9 cellular contexts compared by ENCODE assay signal in genomic region chr1:221706862-221707582, GRCh38. TPM values are rescaled to one million over a fixed set of nuclear protein-coding genes. Genes with fewer than 3 reads are reported as not detected.
DNase-seq lines count a peak whose midpoint lies in the region; ATAC-seq, FAIRE-seq and TF ChIP-seq lines count a peak whose summit lies in the region.
"Had no signal": no experiment of that assay in that cellular context is flagged by ENCODE, and none has a peak within 500 bp of the region (broad histone marks: within the 10 kb centered on the region; RNA-seq: fewer than 3 reads in every experiment).

No MANE protein-coding gene starts in this region.

- no peaks in the 10 kb centered on the region for H4K20me1 ChIP-seq in BLaER1 treated with 17β-estradiol and CSF1 and Interleukin-3, amounts not matched to agents 10 nM and 100 nM
- H4K20me1 ChIP-seq in KMS-11 (ENCODE audit: insufficient read depth) = no peaks in the 10 kb centered on the region
- no peaks in the 10 kb centered on the region for H4K20me1 ChIP-seq in GM12878 (ENCODE audit: control insufficient read depth, insufficient read depth)

- TF ChIP-seq POLR2A in GM12878 (IDR thresholded peaks at IDR 0.05; ENCODE audit: low read depth, low read length) = no peak

- peak overlapping the region; percentile 61 to 88 (median 79) for H3K4me2 ChIP-seq in BLaER1 treated with 17β-estradiol and CSF1 and Interleukin-3, amounts not matched to agents 10 nM and 100 nM
- H3K4me2 ChIP-seq in KMS-11 (peak overlapping the region; percentile 23), GM12878 (ENCODE audit: control insufficient read depth, insufficient read depth) (no peak overlapping the region)

- peaks cover 45 to 98% (median 82%) of the 10 kb centered on the region in 10 experiments for H3K4me1 ChIP-seq in BLaER1 treated with 17β-estradiol and CSF1 and Interleukin-3, amounts not matched to agents 10 nM and 100 nM
- H3K4me1 ChIP-seq in KMS-11 (ENCODE audit: low read depth, poor library complexity, severe bottlenecking) (peaks cover 56% of the 10 kb centered on the region), GM12878 (ENCODE audit: control insufficient read depth, insufficient read depth, low read length) (peaks cover 38% of the 10 kb centered on the region), pancreas (peaks cover 27 to 36% (median 34%) of the 10 kb centered on the region in 3 donors)

- TF ChIP-seq EP300 in GM12878 (IDR thresholded peaks at IDR 0.05; ENCODE audit: borderline replicate concordance in 1 of 2, control insufficient read depth in 1 of 2, low read depth in 2 of 2, low read length in 2 of 2) = no peak

- H3K27me3 ChIP-seq in BLaER1 treated with 17β-estradiol and CSF1 and Interleukin-3, amounts not matched to agents 10 nM and 100 nM = no peaks in the 10 kb centered on the region
- H3K27me3 ChIP-seq in KMS-11 (ENCODE audit: insufficient read depth, low read depth) = no peaks in the 10 kb centered on the region
- no peaks in the 10 kb centered on the region for H3K27me3 ChIP-seq in GM12878 (replicated peaks in 1 of 2; ENCODE audit: control insufficient read depth in 2 of 2, insufficient read depth in 2 of 2, low read length in 1 of 2)
- no peaks in the 10 kb centered on the region for H3K27me3 ChIP-seq in pancreas

- peaks cover 23 to 49% (median 40%) of the 10 kb centered on the region in 11 experiments for H3K36me3 ChIP-seq in BLaER1 treated with 17β-estradiol and CSF1 and Interleukin-3, amounts not matched to agents 10 nM and 100 nM
- H3K36me3 ChIP-seq in KMS-11 (ENCODE audit: insufficient read depth) (no peaks in the 10 kb centered on the region), GM12878 (ENCODE audit: control insufficient read depth in 2 of 2, insufficient read depth in 2 of 2, low read length in 1 of 2) (peaks cover 16 to 34% of the 10 kb centered on the region in 2 experiments), pancreas (peaks cover 0 to 22% (median 0%) of the 10 kb centered on the region in 3 donors)

- 0 out of 20 replicates have a peak overlapping the region, but pooled peaks of 1 of the 10 experiments have one; percentile 8 for H3K4me3 ChIP-seq in BLaER1 treated with 17β-estradiol and CSF1 and Interleukin-3, amounts not matched to agents 10 nM and 100 nM
- peak overlapping the region; percentile 15 for H3K4me3 ChIP-seq in KMS-11 (IDR thresholded peaks at IDR 0.05; ENCODE audit: insufficient read depth, low read depth, low read length)
- H3K4me3 ChIP-seq in GM12878 = no peak overlapping the region
- H3K4me3 ChIP-seq in pancreas = no peak overlapping the region

- ATAC-seq in GM12878 = no peak
- no peak for ATAC-seq in pancreas
- no peak for ATAC-seq in HG03039 (IDR thresholded peaks at IDR 0.05; ENCODE audit: unreplicated experiment)

- TF ChIP-seq CTCF in KMS-11 (conservative IDR thresholded peaks at IDR 0.05; ENCODE audit: low read depth, low read length) (no peak), GM12878 (IDR thresholded peaks at IDR 0.05 in 2 of 3, conservative IDR thresholded peaks at IDR 0.05 in 1 of 3; ENCODE audit: control insufficient read depth in 2 of 3, extremely low read depth in 1 of 3, insufficient read depth in 1 of 3, low read depth in 3 of 3, low read length in 3 of 3) (no peak), pancreas (IDR thresholded peaks at IDR 0.05) (no peak)

- CTCF ChIA-PET in GM12878 (lab: Yijun Ruan, JAX) = interaction anchor here (0.8 to 3.2 kb wide), 16 partner anchors 9 to 661 kb away, joined by 3 to 24 read pairs (median 5); partner anchors contain the start of gene DUSP10

- H3K27ac ChIP-seq in BLaER1 treated with 17β-estradiol and CSF1 and Interleukin-3, amounts not matched to agents 10 nM and 100 nM = peak overlapping the region; percentile 75 to 96 (median 91)
- peak overlapping the region; percentile 92 for H3K27ac ChIP-seq in KMS-11
- peak overlapping the region; percentile 81; the same call in 1 of the 2 replicates for H3K27ac ChIP-seq in GM12878 (ENCODE audit: control insufficient read depth, insufficient read depth)
- peak overlapping the region in 1 of 4 donors; percentile 68 for H3K27ac ChIP-seq in pancreas

- WGBS in GM12878 (ENCODE audit: insufficient coverage, insufficient replicate concordance, low lambda C conversion rate, missing lambda C conversion rate) = 98% methylated on average over 8 of the region's 8 CpGs
- 86 to 94% methylated on average over 8 of the region's 8 CpGs for WGBS in pancreas, 2 donors

- no peak for TF ChIP-seq RAD21 in GM12878 (IDR thresholded peaks at IDR 0.05; ENCODE audit: insufficient read depth, low read depth, low read length)

- RAD21 ChIA-PET in GM12878 (lab: Charles Lee; ENCODE audit: unreplicated experiment) = interaction anchor here (0.6 to 10.7 kb wide), 20 partner anchors 9 to 464 kb away, joined by 3 to 235 read pairs (median 8); partner anchors contain the start of gene DUSP10

- peaks cover 0 to 17% (median 6%) of the 10 kb centered on the region in 11 experiments; a peak in 11 of 22 replicates for H3K9me3 ChIP-seq in BLaER1 treated with 17β-estradiol and CSF1 and Interleukin-3, amounts not matched to agents 10 nM and 100 nM (replicated peaks in 1 of 11)
- H3K9me3 ChIP-seq in GM12878 (replicated peaks; ENCODE audit: control insufficient read depth, insufficient read depth, low read length) (no peaks in the 10 kb centered on the region; the same call in 2 of the 3 replicates), pancreas (no peaks in the 10 kb centered on the region)

- 0 out of 2 replicates have a peak, but pooled peaks cover 4% of the 10 kb centered on the region for H3K79me2 ChIP-seq in KMS-11 (ENCODE audit: insufficient read depth, low read depth)
- H3K79me2 ChIP-seq in GM12878 (ENCODE audit: control insufficient read depth, insufficient read depth, low read length) = peaks cover 54% of the 10 kb centered on the region

- no TSS peak for BruUV-seq in GM12878 (replicated peaks; lab: Mats Ljungman, UMichigan)

- in situ Hi-C loops in GM12878 (cut with MboI) = no loop called here

- FAIRE-seq in GM12878 (lab: Jason Lieb, UNC) (no peak), pancreas (lab: Jason Lieb, UNC) (peak; percentile 41)

- SMC1A ChIA-PET in GM12878 (lab: Charles Lee; ENCODE audit: uncharacterized antibody, unreplicated experiment) = interaction anchor here (0.8 to 11.4 kb wide), 26 partner anchors 9 to 464 kb away, joined by 3 to 292 read pairs (median 13); partner anchors contain the start of gene DUSP10

- intact Hi-C loops in GM12878 (cut with micrococcal nuclease; ENCODE audit: unreplicated experiment) = loop anchor here (5.0 to 10.0 kb wide), 3 partner anchors 65 to 222 kb away; no protein-coding TSS in a partner anchor
- intact Hi-C loops in pancreas (cut with DNase I) = no loop called here

- DNase-seq in GM12878 (ENCODE audit: low read depth, low spot score) (no peak), pancreas (no peak), LoVo (ENCODE audit: low spot score) (no peak), kidney glomerular epithelial cell (lab: John Stamatoyannopoulos, UW) (no peak), mucosa of gallbladder (ENCODE audit: low spot score) (no peak)
- DNase-seq: NCI-H1048 had no signal

- peak overlapping the region; percentile 45 to 73 (median 61); a peak in 20 of 22 replicates for H3K9ac ChIP-seq in BLaER1 treated with 17β-estradiol and CSF1 and Interleukin-3, amounts not matched to agents 10 nM and 100 nM
- no peak overlapping the region for H3K9ac ChIP-seq in KMS-11
- no peak overlapping the region for H3K9ac ChIP-seq in GM12878 (ENCODE audit: control insufficient read depth, insufficient read depth, low read length)

- POLR2A ChIA-PET in GM12878 (lab: Charles Lee) = interaction anchor here (1.0 to 10.0 kb wide), 9 partner anchors 8 to 131 kb away, joined by 3 to 194 read pairs (median 3); partner anchors contain the start of gene DUSP10

- H2AFZ ChIP-seq in KMS-11 (ENCODE audit: low read depth) (no peak overlapping the region), GM12878 (ENCODE audit: control insufficient read depth, low read depth, low read length) (no peak overlapping the region)

TF ChIP-seq in GM12878, 131 proteins besides CTCF, POLR2A, EP300 and RAD21 (continues in another document):
- TF ChIP-seq YBX1 (IDR thresholded peaks at IDR 0.05) (no peak), ATF2 (IDR thresholded peaks at IDR 0.05; ENCODE audit: low read length) (no peak), SUZ12 (IDR thresholded peaks at IDR 0.05; ENCODE audit: unreplicated experiment) (no peak), NR2F1 (conservative IDR thresholded peaks at IDR 0.05) (no peak), ZNF274 (IDR thresholded peaks at IDR 0.05; ENCODE audit: insufficient read depth, insufficient read length) (no peak)

RNA-seq across cellular contexts. Expression of gene DUSP10, which starts 34.9 kb away (rescaled TPM):
- 55.2 and 55.7 TPM in 2 replicates for total RNA-seq in GM12878 (2013; cell fraction: nucleolus; rRNA removed)
- total RNA-seq in GM12878 (2014; rRNA removed) (37.7 and 38.4 TPM in 2 replicates), GM12878 (2014; rRNA removed; fragmentation: Illumina TruSeq; extraction: Trizol) (33.3 and 34.9 TPM in 2 replicates), GM12878 (2021) (27.6 and 27.7 TPM in 2 replicates), pancreas (10 to 100 TPM in 4 of 6 donors, 1 to 10 TPM in 2; 6.3 to 14.5 (median 10.6) TPM), mucosa of gallbladder (9.2 TPM)
- 12.1 TPM for polyA plus RNA-seq in GM12878 (2011; ENCODE audit: low read depth)
- polyA plus RNA-seq in GM12878 (2011; rRNA removed) (32.3 and 36.7 TPM in 2 replicates), GM12878 (2014; fragmentation: Illumina TruSeq; extraction: Trizol) (26.9 and 27.4 TPM in 2 replicates), GM12878 (2014; fragmentation: Nextera tagmentation; extraction: Ambion mirVana) (10 to 100 TPM; 20.3 to 32.1 TPM), GM12878 (2014; rRNA removed) (22.9 and 27.3 TPM in 2 replicates), GM12878 (2016; fragmentation: Nextera tagmentation; extraction: Ambion mirVana) (10 to 100 TPM; 27.7 to 28.0 TPM), pancreas (1 to 10 TPM; 4.7 to 8.4 TPM)
- 54.2 and 57.2 TPM in 2 replicates for polyA plus RNA-seq in GM12878 (2011; cell fraction: cytosol; rRNA removed)
- polyA plus RNA-seq in GM12878 (2011; cell fraction: nucleus; rRNA removed) = 39.7 and 50.3 TPM in 2 replicates
- polyA plus RNA-seq in GM12878 (2012) = 17.1 and 20.4 TPM in 2 replicates
- 84.4 and 93.6 TPM in 2 replicates for polyA minus RNA-seq in GM12878 (2011; rRNA and poly(A)+ RNA removed)
- 18.3 and 20.3 TPM in 2 replicates for polyA minus RNA-seq in GM12878 (2011; cell fraction: cytosol; rRNA and poly(A)+ RNA removed)
- 60.7 and 101 TPM in 2 replicates for polyA minus RNA-seq in GM12878 (2011; cell fraction: nucleus; rRNA and poly(A)+ RNA removed)

Comparison
In these comparisons a context has a peak if more than half of its experiments do, and no peak if none do; other contexts are left out.
1. H3K9ac ChIP-seq: peak in BLaER1 treated with 17β-estradiol and CSF1 and Interleukin-3, amounts not matched to agents 10 nM and 100 nM (11 of 11); none in KMS-11 (single experiment) and GM12878 (single experiment).